ENCODE assay signal across 2 cellular contexts in the genomic region with DNA sequence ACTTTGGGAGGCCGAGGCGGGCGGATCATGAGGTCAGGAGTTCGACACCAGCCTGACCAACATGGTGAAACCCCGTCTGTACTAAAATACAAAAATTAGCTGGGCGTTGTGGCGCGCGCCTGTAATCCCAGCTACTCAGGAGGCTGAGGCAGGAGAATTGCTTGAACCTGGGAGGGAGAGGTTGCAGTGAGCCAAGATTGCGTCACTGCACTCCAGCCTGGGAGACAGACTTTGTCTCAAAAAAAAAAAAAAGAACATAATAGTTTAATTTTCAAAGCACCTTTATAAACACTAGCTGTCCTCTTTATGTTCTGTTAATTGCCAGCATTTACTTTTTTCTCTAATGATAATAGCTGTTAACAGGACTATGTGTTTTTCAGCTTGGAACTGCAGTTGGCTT.
TF ChIP-seq lines count a peak whose summit lies in the region.

No MANE protein-coding gene starts in this region.

TF ChIP-seq in A549, 52 proteins besides CTCF, POLR2A, EP300 and RAD21:
- peak; percentile 35 to 62; a peak in 2 of 4 replicates for TF ChIP-seq CEBPB (IDR thresholded peaks at IDR 0.05)

TF ChIP-seq in H1, 55 proteins besides CTCF, POLR2A, EP300 and RAD21:
- 0 out of 2 replicates have a peak, but pooled peaks have one; percentile 14 for TF ChIP-seq CEBPB (IDR thresholded peaks at IDR 0.05; ENCODE audit: low read depth, low read length)
